8 cellular contexts compared by ENCODE assay signal in genomic region chrX:150486011-150486410, GRCh38.
A peak's percentile ranks its signal among the peaks of the same experiment; 100 is the strongest.
DNase-seq lines count a peak whose midpoint lies in the region; ATAC-seq and TF ChIP-seq lines count a peak whose summit lies in the region.

No MANE protein-coding gene starts in this region.

- no peaks in the 10 kb centered on the region for H3K27me3 ChIP-seq in endodermal cell (ENCODE audit: control insufficient read depth, insufficient read depth, low read length, poor library complexity, severe bottlenecking)
- no peaks in the 10 kb centered on the region for H3K27me3 ChIP-seq in naive thymus-derived CD4-positive, alpha-beta T cell (ENCODE audit: control insufficient read depth in 2 of 2, insufficient read depth in 2 of 2, low read length in 2 of 2)
- no peaks in the 10 kb centered on the region for H3K27me3 ChIP-seq in transverse colon

- DNase-seq in activated CD4-positive, CD25-positive, alpha-beta regulatory T cell treated with anti-CD3 and anti-CD28 coated beads, Interleukin-2, amount 50 U/mL, for 16 hours (ENCODE audit: low read depth, low spot score), result peak; percentile 10
- no peak for DNase-seq in activated CD4-positive, CD25-positive, alpha-beta regulatory T cell treated with anti-CD3 and anti-CD28 coated beads, Interleukin-2, amount 50 U/mL, for 72 hours
- DNase-seq in NAMALWA (ENCODE audit: low spot score) (peak; percentile 58), endodermal cell (peak; percentile 79), transverse colon (peak; percentile 50)
- DNase-seq in activated CD4-positive, alpha-beta memory T cell treated with anti-CD3 and anti-CD28 coated beads, Interleukin-2, amount 10 ng/mL, durations not matched to agents 7 days and 5 days, result peak; percentile 57
- peak in 8 of 9 donors; percentile 7 to 46 (median 34) for DNase-seq in naive thymus-derived CD4-positive, alpha-beta T cell

- H3K4me3 Mint-ChIP-seq in activated CD4-positive, alpha-beta memory T cell treated with anti-CD3 and anti-CD28 coated beads, Interleukin-2, amount 10 ng/mL, durations not matched to agents 7 days and 5 days, result no peak overlapping the region
- no peak overlapping the region for H3K4me3 Mint-ChIP-seq in endodermal cell
- no peak overlapping the region for H3K4me3 Mint-ChIP-seq in naive thymus-derived CD4-positive, alpha-beta T cell

- peaks cover 44% of the 10 kb centered on the region for H3K4me1 Mint-ChIP-seq in activated CD4-positive, alpha-beta memory T cell treated with anti-CD3 and anti-CD28 coated beads, Interleukin-2, amount 10 ng/mL, durations not matched to agents 7 days and 5 days
- no peaks in the 10 kb centered on the region for H3K4me1 Mint-ChIP-seq in endodermal cell
- H3K4me1 Mint-ChIP-seq in naive thymus-derived CD4-positive, alpha-beta T cell, result peaks cover 0 to 48% (median 0%) of the 10 kb centered on the region in 7 donors

- in situ Hi-C loops in transverse colon (cut with MboI; ENCODE audit: low pct_ligation_motif_present in 1 of 4, low pct_unique_long_range_greater_than_20kb in 1 of 4, low sequenced_read_pairs in 3 of 4), result loop anchor here in 2 of 4 donors (25.0 kb wide), 1 partner anchor 524 kb away; no protein-coding TSS in a partner anchor

- H3K9me3 ChIP-seq in endodermal cell (ENCODE audit: control insufficient read depth, low read length), result no peaks in the 10 kb centered on the region
- H3K9me3 ChIP-seq in naive thymus-derived CD4-positive, alpha-beta T cell (ENCODE audit: control insufficient read depth in 2 of 3, low read length in 3 of 3), result no peaks in the 10 kb centered on the region
- H3K9me3 ChIP-seq in transverse colon, result no peaks in the 10 kb centered on the region

- H3K27ac ChIP-seq in endodermal cell (ENCODE audit: low read depth, low read length), result no peak overlapping the region
- no peak overlapping the region for H3K27ac ChIP-seq in naive thymus-derived CD4-positive, alpha-beta T cell (ENCODE audit: low read depth, low read length)
- H3K27ac ChIP-seq in transverse colon, result no peak overlapping the region

- TF ChIP-seq POLR2A in transverse colon (IDR thresholded peaks at IDR 0.05), result no peak

- no peaks in the 10 kb centered on the region for H3K36me3 ChIP-seq in endodermal cell (ENCODE audit: control insufficient read depth, insufficient read depth, low read length)
- no peaks in the 10 kb centered on the region for H3K36me3 ChIP-seq in naive thymus-derived CD4-positive, alpha-beta T cell (ENCODE audit: control insufficient read depth in 2 of 3, insufficient read depth in 3 of 3, low read length in 3 of 3)
- no peaks in the 10 kb centered on the region for H3K36me3 ChIP-seq in transverse colon

- POLR2A ChIA-PET in activated CD4-positive, alpha-beta memory T cell treated with anti-CD3 and anti-CD28 coated beads, Interleukin-2, amount 10 ng/mL, durations not matched to agents 7 days and 5 days (lab: Charles Lee), result no interaction called here
- POLR2A ChIA-PET in naive thymus-derived CD4-positive, alpha-beta T cell (lab: Charles Lee), result no interaction called here

- H3K27me3 Mint-ChIP-seq in activated CD4-positive, alpha-beta memory T cell treated with anti-CD3 and anti-CD28 coated beads, Interleukin-2, amount 10 ng/mL, durations not matched to agents 7 days and 5 days, result no peaks in the 10 kb centered on the region
- H3K27me3 Mint-ChIP-seq in endodermal cell (ENCODE audit: insufficient read depth), result no peaks in the 10 kb centered on the region
- H3K27me3 Mint-ChIP-seq in naive thymus-derived CD4-positive, alpha-beta T cell, result no peaks in the 10 kb centered on the region

- no peaks in the 10 kb centered on the region for H3K9me3 Mint-ChIP-seq in activated CD4-positive, alpha-beta memory T cell treated with anti-CD3 and anti-CD28 coated beads, Interleukin-2, amount 10 ng/mL, durations not matched to agents 7 days and 5 days
- H3K9me3 Mint-ChIP-seq in endodermal cell, result peaks cover 52% of the 10 kb centered on the region
- H3K9me3 Mint-ChIP-seq in naive thymus-derived CD4-positive, alpha-beta T cell, result peaks cover 0 to 1% (median 0%) of the 10 kb centered on the region in 11 donors

- H3K4me1 ChIP-seq in endodermal cell (ENCODE audit: control insufficient read depth, insufficient read depth, low read length) (no peaks in the 10 kb centered on the region), transverse colon (no peaks in the 10 kb centered on the region)
- H3K4me1 ChIP-seq in naive thymus-derived CD4-positive, alpha-beta T cell (ENCODE audit: control insufficient read depth in 2 of 2, insufficient read depth in 2 of 2, low read length in 2 of 2), result no peaks in the 10 kb centered on the region

- intact Hi-C loops in naive thymus-derived CD4-positive, alpha-beta T cell (cut with micrococcal nuclease), result loop anchor here (1.0 to 10.0 kb wide), 7 partner anchors 37 to 534 kb away; partner anchors contain the start of genes MAMLD1 (in 1 of the 2) and MTM1 (in 1 of the 2)
- intact Hi-C loops in transverse colon (cut with DNase I; ENCODE audit: low total_unique reads), result no loop called here

- H3K27ac Mint-ChIP-seq in activated CD4-positive, alpha-beta memory T cell treated with anti-CD3 and anti-CD28 coated beads, Interleukin-2, amount 10 ng/mL, durations not matched to agents 7 days and 5 days, result no peak overlapping the region
- no peak overlapping the region for H3K27ac Mint-ChIP-seq in endodermal cell
- no peak overlapping the region for H3K27ac Mint-ChIP-seq in naive thymus-derived CD4-positive, alpha-beta T cell

- ATAC-seq in naive thymus-derived CD4-positive, alpha-beta T cell, result peak; percentile 74
- ATAC-seq in HG02588 (IDR thresholded peaks at IDR 0.05; ENCODE audit: unreplicated experiment), result no peak

- H3K9ac ChIP-seq in endodermal cell (ENCODE audit: extremely low read depth, low read length, poor library complexity, severe bottlenecking), result no peak overlapping the region

- TF ChIP-seq CTCF in endodermal cell (conservative IDR thresholded peaks at IDR 0.05) (peak; percentile 78), transverse colon (IDR thresholded peaks at IDR 0.05) (peak; percentile 39 to 49 (median 46))

- H3K4me3 ChIP-seq in endodermal cell (ENCODE audit: low read length), result no peak overlapping the region
- no peak overlapping the region for H3K4me3 ChIP-seq in naive thymus-derived CD4-positive, alpha-beta T cell (ENCODE audit: low read length)
- no peak overlapping the region for H3K4me3 ChIP-seq in transverse colon

- no peak for TF ChIP-seq EP300 in transverse colon (IDR thresholded peaks at IDR 0.05; ENCODE audit: low read depth)

- CTCF ChIA-PET in activated CD4-positive, alpha-beta memory T cell treated with anti-CD3 and anti-CD28 coated beads, Interleukin-2, amount 10 ng/mL, durations not matched to agents 7 days and 5 days (lab: Charles Lee), result interaction anchor here (0.9 to 6.0 kb wide), 5 partner anchors 9 to 121 kb away, joined by 3 to 36 read pairs (median 4); no protein-coding TSS in a partner anchor
- CTCF ChIA-PET in naive thymus-derived CD4-positive, alpha-beta T cell (lab: Charles Lee), result interaction anchor here (0.6 to 1.2 kb wide), 3 partner anchors 28 to 611 kb away, joined by 3 to 4 read pairs (median 3); no protein-coding TSS in a partner anchor

- whole genome bisulfite sequencing in endodermal cell (ENCODE audit: insufficient coverage in 1 of 2, insufficient read length in 1 of 2), 2 experiments, result 72% methylated on average over 3 of the region's 3 CpGs; no CpG with 5 or more reads in 1 of the 2 experiments
- 45% methylated on average over 3 of the region's 3 CpGs; no CpG with 5 or more reads in 1 of the 2 donors for WGBS in transverse colon (ENCODE audit: low coverage in 1 of 2), 2 donors

- peaks cover 2% of the 10 kb centered on the region for H3K36me3 Mint-ChIP-seq in activated CD4-positive, alpha-beta memory T cell treated with anti-CD3 and anti-CD28 coated beads, Interleukin-2, amount 10 ng/mL, durations not matched to agents 7 days and 5 days (ENCODE audit: low read depth)
- no peaks in the 10 kb centered on the region for H3K36me3 Mint-ChIP-seq in endodermal cell (ENCODE audit: low read depth)
- H3K36me3 Mint-ChIP-seq in naive thymus-derived CD4-positive, alpha-beta T cell, result peaks cover 0 to 6% (median 0%) of the 10 kb centered on the region in 5 donors
